In the genomic region with DNA sequence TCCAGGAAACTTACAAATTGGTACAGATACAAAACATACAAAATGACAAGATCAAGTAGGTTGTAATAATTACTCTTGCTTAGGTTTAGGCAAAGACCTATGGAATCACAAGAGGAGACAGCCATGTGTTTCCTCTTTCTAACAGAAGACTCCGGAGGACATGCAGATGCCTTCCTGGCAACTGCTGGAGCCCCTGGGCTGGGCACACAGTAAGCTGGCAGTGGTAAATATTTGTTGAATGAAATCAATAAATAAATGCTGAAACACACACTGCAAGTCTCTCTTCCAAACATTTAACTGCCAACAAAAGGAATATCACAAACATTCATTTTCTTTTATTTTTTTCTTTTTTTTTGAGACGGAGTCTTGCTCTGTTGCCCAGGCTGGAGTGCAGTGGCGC, we compare ENCODE assay signal across 19 cellular contexts.
DNase-seq lines count a peak whose midpoint lies in the region; ATAC-seq and TF ChIP-seq lines count a peak whose summit lies in the region.
"Had no signal": no experiment of that assay in that cellular context is flagged by ENCODE, and none has a peak within 500 bp of the region (broad histone marks: within the 10 kb centered on the region; RNA-seq: fewer than 3 reads in every experiment).

No MANE protein-coding gene starts in this region.

- no peak for TF ChIP-seq RAD21 in IMR-90 (IDR thresholded peaks at IDR 0.05; ENCODE audit: low read length)

- H3K4me1 Mint-ChIP-seq in endothelial cell (ENCODE audit: unreplicated experiment) = peaks cover 48% of the 10 kb centered on the region
- H3K4me1 Mint-ChIP-seq in progenitor cell of endocrine pancreas (ENCODE audit: low read depth) = peaks cover 30% of the 10 kb centered on the region
- peaks cover 11 to 24% (median 22%) of the 10 kb centered on the region in 4 donors for H3K4me1 Mint-ChIP-seq in CD4-positive, alpha-beta memory T cell

- BruUV-seq in IMR-90 (replicated peaks; lab: Mats Ljungman, UMichigan) = no TSS peak

- H3K4me2 ChIP-seq in IMR-90 (ENCODE audit: low read depth, low read length) (no peak overlapping the region), Karpas-422 (ENCODE audit: low read depth, low read length, poor library complexity, severe bottlenecking) (no peak overlapping the region)
- H3K4me2 ChIP-seq: BLaER1 treated with 17β-estradiol and CSF1 and Interleukin-3, amounts not matched to agents 10 nM and 100 nM; SK-N-SH had no signal

- H3K36me3 Mint-ChIP-seq in endothelial cell (ENCODE audit: low read depth, unreplicated experiment) = no peaks in the 10 kb centered on the region
- H3K36me3 Mint-ChIP-seq in progenitor cell of endocrine pancreas (ENCODE audit: insufficient read depth) = peaks cover 18% of the 10 kb centered on the region
- peaks cover 13 to 22% of the 10 kb centered on the region in 2 donors for H3K36me3 Mint-ChIP-seq in CD4-positive, alpha-beta memory T cell

- H3K27ac ChIP-seq in C4-2B (peak overlapping the region; percentile 3; the same call in 1 of the 2 replicates), IMR-90 (ENCODE audit: insufficient read depth, low read length) (no peak overlapping the region), Karpas-422 (ENCODE audit: low read length) (no peak overlapping the region)
- no peak overlapping the region for H3K27ac ChIP-seq in CD4-positive, alpha-beta memory T cell (ENCODE audit: low read depth, low read length)
- H3K27ac ChIP-seq: BLaER1 treated with 17β-estradiol and CSF1 and Interleukin-3, amounts not matched to agents 10 nM and 100 nM had no signal

- H3K4me3 ChIP-seq in IMR-90 (ENCODE audit: insufficient read depth, low read depth, low read length) (no peak overlapping the region), Karpas-422 (ENCODE audit: low read length) (no peak overlapping the region)
- H3K4me3 ChIP-seq in CD4-positive, alpha-beta memory T cell (ENCODE audit: low read length in 2 of 2) = no peak overlapping the region
- H3K4me3 ChIP-seq: BLaER1 treated with 17β-estradiol and CSF1 and Interleukin-3, amounts not matched to agents 10 nM and 100 nM had no signal

- CTCF ChIA-PET in IMR-90 (lab: Yijun Ruan, JAX) = no interaction called here
- CTCF ChIA-PET in CD4-positive, alpha-beta memory T cell (lab: Charles Lee; ENCODE audit: partially characterized antibody) = no interaction called here

- H3K36me3 ChIP-seq in IMR-90 (ENCODE audit: control insufficient read depth, insufficient read depth, low read length) (peaks cover 3% of the 10 kb centered on the region), Karpas-422 (ENCODE audit: insufficient read depth, low read length) (no peaks in the 10 kb centered on the region)
- H3K36me3 ChIP-seq in CD4-positive, alpha-beta memory T cell (ENCODE audit: insufficient read depth, low read length) = no peaks in the 10 kb centered on the region

- DNase-seq in IMR-90 = no peak
- DNase-seq in endothelial cell (ENCODE audit: low spot score) = no peak
- DNase-seq in progenitor cell of endocrine pancreas (ENCODE audit: low spot score, unreplicated experiment) = no peak
- DNase-seq in AG08396 (ENCODE audit: low spot score) = no peak
- no peak for DNase-seq in Karpas-422
- DNase-seq in CD4-positive, alpha-beta memory T cell = no peak
- DNase-seq: DND-41, HCEC 1CT, NCI-H1105, NCI-H2081, NCI-H2171 treated with DMSO at 0.1 percent for 48 hours, NCI-H446 treated with DMSO at 0.1 percent for 48 hours, NCI-H748 treated with DMSO at 0.1 percent for 48 hours, PC-3, RPMI8226, SHP77 treated with DMSO at 0.1 percent for 48 hours, SK-N-SH had no signal

- H2AK5ac ChIP-seq in IMR-90 (ENCODE audit: low read depth, low read length) = no peak overlapping the region

- H3K4ac ChIP-seq in IMR-90 (ENCODE audit: low read depth, low read length) = no peak overlapping the region

- dilution Hi-C loops in IMR-90 (cut with HindIII; ENCODE audit: low sequenced_read_pairs, unreplicated experiment) = no loop called here

- no peaks in the 10 kb centered on the region for H3K9me3 Mint-ChIP-seq in endothelial cell (ENCODE audit: unreplicated experiment)
- H3K9me3 Mint-ChIP-seq in progenitor cell of endocrine pancreas (ENCODE audit: low read depth) = no peaks in the 10 kb centered on the region
- H3K9me3 Mint-ChIP-seq in CD4-positive, alpha-beta memory T cell = no peaks in the 10 kb centered on the region

- intact Hi-C loops in IMR-90 (cut with micrococcal nuclease) = loop anchor here (5.0 to 10.0 kb wide), 3 partner anchors 95 to 387 kb away; partner anchors contain the start of gene RERE
- intact Hi-C loops in CD4-positive, alpha-beta memory T cell (cut with micrococcal nuclease) = no loop called here

- no peak overlapping the region for H2AFZ ChIP-seq in IMR-90 (replicated peaks; ENCODE audit: low read length, poor library complexity)
- no peak overlapping the region for H2AFZ ChIP-seq in Karpas-422 (ENCODE audit: low read length)

- H3K14ac ChIP-seq in IMR-90 (replicated peaks; ENCODE audit: low read depth, low read length) = no peak overlapping the region

- no peak overlapping the region for H4K91ac ChIP-seq in IMR-90 (ENCODE audit: insufficient read depth, low read depth, low read length)

- no peak for ATAC-seq in IMR-90 (ENCODE audit: low read depth)
- ATAC-seq: PC-3 had no signal

- peaks cover 36 to 54% of the 10 kb centered on the region in 2 experiments; a peak in 3 of 4 replicates for H3K79me1 ChIP-seq in IMR-90 (ENCODE audit: low read depth in 1 of 2, low read length in 2 of 2)

- no peak overlapping the region for H2BK15ac ChIP-seq in IMR-90 (ENCODE audit: low read depth, low read length)

- no peak overlapping the region for H4K5ac ChIP-seq in IMR-90 (ENCODE audit: low read depth, low read length)

- H3K27ac Mint-ChIP-seq in endothelial cell (ENCODE audit: unreplicated experiment) (no peak overlapping the region), progenitor cell of endocrine pancreas (peak overlapping the region; percentile 34)
- peak overlapping the region in 1 of 7 donors; percentile 43 for H3K27ac Mint-ChIP-seq in CD4-positive, alpha-beta memory T cell

- no CpG with 5 or more reads among the region's 3 CpGs for WGBS in IMR-90 (ENCODE audit: extremely low coverage in 2 of 2, insufficient read length in 1 of 2), 2 experiments

- H3K27me3 Mint-ChIP-seq in endothelial cell (ENCODE audit: unreplicated experiment) (peaks cover 7% of the 10 kb centered on the region), progenitor cell of endocrine pancreas (no peaks in the 10 kb centered on the region)
- no peaks in the 10 kb centered on the region for H3K27me3 Mint-ChIP-seq in CD4-positive, alpha-beta memory T cell

- H3K79me2 ChIP-seq in Karpas-422 (ENCODE audit: low read length) = no peaks in the 10 kb centered on the region

- H3K9ac ChIP-seq in IMR-90 (ENCODE audit: low read depth, low read length) (no peak overlapping the region), Karpas-422 (ENCODE audit: low read length) (no peak overlapping the region)
- H3K9ac ChIP-seq: BLaER1 treated with 17β-estradiol and CSF1 and Interleukin-3, amounts not matched to agents 10 nM and 100 nM; SK-N-SH had no signal

- H3K27me3 ChIP-seq in IMR-90 (ENCODE audit: control insufficient read depth, insufficient read depth, low read length) (no peaks in the 10 kb centered on the region), Karpas-422 (ENCODE audit: low read length) (no peaks in the 10 kb centered on the region)
- H3K27me3 ChIP-seq in CD4-positive, alpha-beta memory T cell (ENCODE audit: insufficient read depth, low read length) = no peaks in the 10 kb centered on the region
- H3K27me3 ChIP-seq: BLaER1 treated with 17β-estradiol and CSF1 and Interleukin-3, amounts not matched to agents 10 nM and 100 nM had no signal

- in situ Hi-C loops in IMR-90 (cut with MboI; ENCODE audit: low sequenced_read_pairs) = no loop called here

- no peak overlapping the region for H2BK20ac ChIP-seq in IMR-90 (ENCODE audit: low read depth, low read length)

- H4K8ac ChIP-seq in IMR-90 (ENCODE audit: low read depth in 2 of 2, low read length in 2 of 2) = no peak overlapping the region; a peak in 1 of 4 replicates

- no peak overlapping the region for H2AK9ac ChIP-seq in IMR-90 (replicated peaks; ENCODE audit: low read depth, low read length, poor library complexity)

- H3K18ac ChIP-seq in IMR-90 (ENCODE audit: low read depth, low read length) = no peak overlapping the region

- peak overlapping the region; percentile 10; the same call in 1 of the 2 replicates for H3K23ac ChIP-seq in IMR-90 (ENCODE audit: low read depth, low read length)

- H3K9me3 ChIP-seq in IMR-90 (ENCODE audit: control insufficient read depth, insufficient read depth, low read length) = no peaks in the 10 kb centered on the region
- H3K9me3 ChIP-seq in Karpas-422 (ENCODE audit: low read length) = no peaks in the 10 kb centered on the region
- H3K9me3 ChIP-seq in CD4-positive, alpha-beta memory T cell (ENCODE audit: control insufficient read depth in 1 of 2, low read length in 2 of 2) = no peaks in the 10 kb centered on the region
- H3K9me3 ChIP-seq: BLaER1 treated with 17β-estradiol and CSF1 and Interleukin-3, amounts not matched to agents 10 nM and 100 nM; SK-N-SH had no signal

- H3K4me1 ChIP-seq in IMR-90 (ENCODE audit: control insufficient read depth, insufficient read depth, low read length) (peaks cover 30% of the 10 kb centered on the region), Karpas-422 (ENCODE audit: low read length) (peaks cover 26% of the 10 kb centered on the region)
- peaks cover 10% of the 10 kb centered on the region for H3K4me1 ChIP-seq in CD4-positive, alpha-beta memory T cell (ENCODE audit: insufficient read depth, low read length)

- H3K9me1 ChIP-seq in IMR-90 (ENCODE audit: insufficient read depth, low read length) = peaks cover 22% of the 10 kb centered on the region

- no peak overlapping the region for H2BK120ac ChIP-seq in IMR-90 (ENCODE audit: low read depth, low read length)

- H3K4me3 Mint-ChIP-seq in endothelial cell (ENCODE audit: unreplicated experiment) (peak overlapping the region; percentile 35), progenitor cell of endocrine pancreas (ENCODE audit: low read depth) (no peak overlapping the region)
- H3K4me3 Mint-ChIP-seq in CD4-positive, alpha-beta memory T cell = no peak overlapping the region

- POLR2A ChIA-PET in IMR-90 (lab: Charles Lee; ENCODE audit: unreplicated experiment) = no interaction called here
- POLR2A ChIA-PET in CD4-positive, alpha-beta memory T cell (lab: Charles Lee; ENCODE audit: partially characterized antibody) = no interaction called here

- H3K9me2 ChIP-seq in Karpas-422 (replicated peaks; ENCODE audit: insufficient read depth, low read length) = no peaks in the 10 kb centered on the region
- H3K9me2 ChIP-seq: SK-N-SH had no signal

- H4K20me1 ChIP-seq in IMR-90 (ENCODE audit: insufficient read depth, low read length) = peaks cover 4% of the 10 kb centered on the region
- H4K20me1 ChIP-seq in Karpas-422 (ENCODE audit: insufficient read depth, low read depth, low read length) = no peaks in the 10 kb centered on the region

- H2BK5ac ChIP-seq in IMR-90 (ENCODE audit: low read depth, low read length, poor library complexity, severe bottlenecking) = no peak overlapping the region

- no peak for TF ChIP-seq POLR2A in IMR-90 (IDR thresholded peaks at IDR 0.05; ENCODE audit: low read depth, low read length)

- TF ChIP-seq CTCF in C4-2B (conservative IDR thresholded peaks at IDR 0.05) (no peak), IMR-90 (conservative IDR thresholded peaks at IDR 0.05; ENCODE audit: low read depth, low read length) (no peak), endothelial cell (IDR thresholded peaks at IDR 0.05; ENCODE audit: unreplicated experiment) (no peak), progenitor cell of endocrine pancreas (IDR thresholded peaks at IDR 0.05; ENCODE audit: unreplicated experiment) (no peak)

- no peak overlapping the region for H3K56ac ChIP-seq in IMR-90 (ENCODE audit: extremely low read depth, insufficient read depth, low read length)
